Comparison of ENCODE assay signal across 23 cellular contexts in genomic region chr1:203873094-203873493, GRCh38. TPM values are rescaled to one million over a fixed set of nuclear protein-coding genes. Genes with fewer than 3 reads are reported as not detected.
DNase-seq lines count a peak whose midpoint lies in the region; ATAC-seq and TF ChIP-seq lines count a peak whose summit lies in the region.
"Had no signal": no experiment of that assay in that cellular context is flagged by ENCODE, and none has a peak within 500 bp of the region (broad histone marks: within the 10 kb centered on the region; RNA-seq: fewer than 3 reads in every experiment).

No MANE protein-coding gene starts in this region.

- ATAC-seq in memory B cell (ENCODE audit: low read depth) (no peak), left cardiac atrium (no peak)
- ATAC-seq in stimulated activated effector memory CD8-positive, alpha-beta T cell treated with anti-CD3 and anti-CD28 coated beads, Interleukin-12 subunit alpha, Interleukin-12 subunit beta, amount 100 ng/mL, for 72 hours: no peak
- ATAC-seq: A549; CD8-positive, alpha-beta T cell; GM12878 had no signal

- CTCF ChIA-PET in HEK293 (lab: Yijun Ruan, JAX): interaction anchor here (0.6 to 8.2 kb wide), 4 partner anchors 15 to 490 kb away, joined by 3 to 167 read pairs (median 4); no protein-coding TSS in a partner anchor
- CTCF ChIA-PET in Calu3 (lab: Charles Lee): interaction anchor here (1.4 to 7.0 kb wide), 2 partner anchors 12 to 256 kb away, joined by 3 to 113 read pairs; no protein-coding TSS in a partner anchor

- H3K9me3 Mint-ChIP-seq in memory B cell (no peaks in the 10 kb centered on the region), Calu3 (ENCODE audit: low read depth, unreplicated experiment) (no peaks in the 10 kb centered on the region)
- H3K9me3 Mint-ChIP-seq in stimulated activated effector memory CD8-positive, alpha-beta T cell treated with anti-CD3 and anti-CD28 coated beads, Interleukin-12 subunit alpha, Interleukin-12 subunit beta, amount 100 ng/mL, for 72 hours: no peaks in the 10 kb centered on the region
- H3K9me3 Mint-ChIP-seq: CD4-positive, alpha-beta T cell; CD8-positive, alpha-beta T cell had no signal

- peak overlapping the region; percentile 48 for H3K27ac Mint-ChIP-seq in memory B cell
- peak overlapping the region; percentile 7 for H3K27ac Mint-ChIP-seq in stimulated activated effector memory CD8-positive, alpha-beta T cell treated with anti-CD3 and anti-CD28 coated beads, Interleukin-12 subunit alpha, Interleukin-12 subunit beta, amount 100 ng/mL, for 72 hours
- no peak overlapping the region for H3K27ac Mint-ChIP-seq in Calu3 (ENCODE audit: unreplicated experiment)
- H3K27ac Mint-ChIP-seq: B cell; CD4-positive, alpha-beta T cell had no signal

- H3K4me1 ChIP-seq in HEK293 (ENCODE audit: control insufficient read depth, insufficient read depth, low read length): no peaks in the 10 kb centered on the region
- H3K4me1 ChIP-seq: BLaER1 treated with 17β-estradiol and CSF1 and Interleukin-3, amounts not matched to agents 10 nM and 100 nM; Caco-2 had no signal

- peaks cover 26% of the 10 kb centered on the region for H3K36me3 Mint-ChIP-seq in memory B cell
- H3K36me3 Mint-ChIP-seq in stimulated activated effector memory CD8-positive, alpha-beta T cell treated with anti-CD3 and anti-CD28 coated beads, Interleukin-12 subunit alpha, Interleukin-12 subunit beta, amount 100 ng/mL, for 72 hours: peaks cover 86% of the 10 kb centered on the region
- peaks cover 33% of the 10 kb centered on the region for H3K36me3 Mint-ChIP-seq in Calu3 (ENCODE audit: insufficient read depth, unreplicated experiment)

- H3K27me3 Mint-ChIP-seq in memory B cell: no peaks in the 10 kb centered on the region
- H3K27me3 Mint-ChIP-seq in Calu3 (ENCODE audit: unreplicated experiment): no peaks in the 10 kb centered on the region
- H3K27me3 Mint-ChIP-seq: B cell; CD4-positive, alpha-beta T cell had no signal

- no TSS peak for BruUV-seq in Calu3 (replicated peaks; lab: Mats Ljungman, UMichigan)

- H3K4me3 Mint-ChIP-seq in memory B cell (no peak overlapping the region), Calu3 (ENCODE audit: low read depth, unreplicated experiment) (no peak overlapping the region)
- no peak overlapping the region for H3K4me3 Mint-ChIP-seq in stimulated activated effector memory CD8-positive, alpha-beta T cell treated with anti-CD3 and anti-CD28 coated beads, Interleukin-12 subunit alpha, Interleukin-12 subunit beta, amount 100 ng/mL, for 72 hours
- H3K4me3 Mint-ChIP-seq: B cell; CD4-positive, alpha-beta T cell; CD8-positive, alpha-beta T cell had no signal

- no peaks in the 10 kb centered on the region for H3K9me3 ChIP-seq in HEK293 (ENCODE audit: control insufficient read depth, insufficient read depth, low read depth, low read length)
- H3K9me3 ChIP-seq: A549; BLaER1 treated with 17β-estradiol and CSF1 and Interleukin-3, amounts not matched to agents 10 nM and 100 nM; Caco-2 had no signal

- no peak for TF ChIP-seq POLR2A in erythroblast (IDR thresholded peaks at IDR 0.05; ENCODE audit: low read length)

- DNase-seq in memory B cell (ENCODE audit: low spot score in 2 of 2) (no peak), erythroblast (lab: John Stamatoyannopoulos, UW) (no peak), left cardiac atrium (no peak), Calu3 (no peak)
- no peak for DNase-seq in stimulated activated effector memory CD8-positive, alpha-beta T cell treated with anti-CD3 and anti-CD28 coated beads, Interleukin-12 subunit alpha, Interleukin-12 subunit beta, amount 100 ng/mL, for 72 hours (ENCODE audit: low spot score in 2 of 2)
- DNase-seq: AML-193; Caco-2; CD4-positive, alpha-beta T cell; CD8-positive, alpha-beta T cell; DMS 273 treated with DMSO at 0.1 percent for 48 hours; DMS153; DMS53; DMS79; DND-41; EL; GDM1 had no signal

- POLR2A ChIA-PET in HEK293 (lab: Yijun Ruan, JAX): interaction anchor here (1.1 to 3.5 kb wide), 3 partner anchors 9 to 255 kb away, joined by 3 to 20 read pairs (median 3); no protein-coding TSS in a partner anchor

- H3K4me3 ChIP-seq in HEK293 (ENCODE audit: low read depth, low read length): no peak overlapping the region
- H3K4me3 ChIP-seq: A549; BLaER1 treated with 17β-estradiol and CSF1 and Interleukin-3, amounts not matched to agents 10 nM and 100 nM; GM12878 had no signal

- TF ChIP-seq CTCF in HEK293 (tag by site-specific recombination; IDR thresholded peaks at IDR 0.05): no peak
- no peak for TF ChIP-seq CTCF in Calu3 (IDR thresholded peaks at IDR 0.05; ENCODE audit: unreplicated experiment)

- no peaks in the 10 kb centered on the region for H3K4me1 Mint-ChIP-seq in memory B cell
- H3K4me1 Mint-ChIP-seq in stimulated activated effector memory CD8-positive, alpha-beta T cell treated with anti-CD3 and anti-CD28 coated beads, Interleukin-12 subunit alpha, Interleukin-12 subunit beta, amount 100 ng/mL, for 72 hours: no peaks in the 10 kb centered on the region
- H3K4me1 Mint-ChIP-seq in Calu3 (ENCODE audit: low read depth, unreplicated experiment): no peaks in the 10 kb centered on the region
- H3K4me1 Mint-ChIP-seq: B cell had no signal

- no peak overlapping the region for H3K27ac ChIP-seq in HEK293 (ENCODE audit: extremely low read depth, low read depth, low read length)
- H3K27ac ChIP-seq: 22Rv1; A549; BLaER1 treated with 17β-estradiol and CSF1 and Interleukin-3, amounts not matched to agents 10 nM and 100 nM; C4-2B had no signal

- intact Hi-C loops in left cardiac atrium (cut with DNase I) (loop anchor here in 1 of 2 donors (5.0 kb wide), 1 partner anchor 254 kb away; no protein-coding TSS in a partner anchor), Calu3 (cut with micrococcal nuclease; ENCODE audit: unreplicated experiment) (no loop called here)

- H3K36me3 ChIP-seq in HEK293 (ENCODE audit: control insufficient read depth in 2 of 2, insufficient read depth in 1 of 2, low read length in 2 of 2): peaks cover 33 to 69% of the 10 kb centered on the region in 2 experiments

TF ChIP-seq in HEK293, 187 proteins besides CTCF, POLR2A, EP300 and RAD21:
- TF ChIP-seq, protein P1, sequence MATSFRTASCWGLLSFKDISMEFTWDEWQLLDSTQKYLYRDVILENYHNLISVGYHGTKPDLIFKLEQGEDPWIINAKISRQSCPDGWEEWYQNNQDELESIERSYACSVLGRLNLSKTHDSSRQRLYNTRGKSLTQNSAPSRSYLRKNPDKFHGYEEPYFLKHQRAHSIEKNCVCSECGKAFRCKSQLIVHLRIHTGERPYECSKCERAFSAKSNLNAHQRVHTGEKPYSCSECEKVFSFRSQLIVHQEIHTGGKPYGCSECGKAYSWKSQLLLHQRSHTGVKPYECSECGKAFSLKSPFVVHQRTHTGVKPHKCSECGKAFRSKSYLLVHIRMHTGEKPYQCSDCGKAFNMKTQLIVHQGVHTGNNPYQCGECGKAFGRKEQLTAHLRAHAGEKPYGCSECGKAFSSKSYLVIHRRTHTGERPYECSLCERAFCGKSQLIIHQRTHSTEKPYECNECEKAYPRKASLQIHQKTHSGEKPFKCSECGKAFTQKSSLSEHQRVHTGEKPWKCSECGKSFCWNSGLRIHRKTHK (tag by site-specific recombination; IDR thresholded peaks at IDR 0.05): peak; percentile 90
- TF ChIP-seq GLIS1 (tag by site-specific recombination; IDR thresholded peaks at IDR 0.05): no peak
TF ChIP-seq in HEK293: peak in this region for 1.

RNA-seq across cellular contexts. Expression of gene SNRPE, which starts 11.7 kb away (rescaled TPM):
- total RNA-seq in left cardiac atrium (10 to 100 TPM; 62.5 to 81.5 TPM), Calu3 (2022) (195 and 224 TPM in 2 replicates)
